ENCODE assay signal across 8 cellular contexts in the genomic region with DNA sequence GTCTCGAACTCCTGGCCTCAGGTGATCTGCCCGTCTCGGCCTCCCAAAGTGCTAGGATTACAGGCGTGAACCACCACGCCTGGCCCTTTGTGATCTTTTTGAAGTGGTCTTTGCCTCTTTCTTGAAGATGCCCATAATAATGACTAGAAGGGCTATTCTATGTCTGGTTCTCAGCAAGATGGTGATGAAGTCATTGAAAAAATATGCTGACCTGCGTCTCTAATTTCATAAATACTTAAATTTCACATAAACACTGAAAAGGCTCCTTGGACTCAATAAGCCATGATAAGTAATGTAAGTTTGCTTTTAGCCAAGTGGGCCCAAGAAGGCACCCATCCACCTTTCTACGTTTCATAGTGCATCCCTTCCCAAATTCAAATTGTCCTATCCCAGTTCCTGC. TPM values are rescaled to one million over a fixed set of nuclear protein-coding genes. Genes with fewer than 3 reads are reported as not detected.
DNase-seq lines count a peak whose midpoint lies in the region; ATAC-seq and TF ChIP-seq lines count a peak whose summit lies in the region.

No MANE protein-coding gene starts in this region.

- peaks cover 5% of the 10 kb centered on the region for H3K36me3 Mint-ChIP-seq in activated CD4-positive, alpha-beta T cell treated with anti-CD3 and anti-CD28 coated beads, Interleukin-2, amount 10 ng/mL, durations not matched to agents 24 days and 14 days (ENCODE audit: low read depth)
- H3K36me3 Mint-ChIP-seq in activated T-helper 17 cell treated with anti-CD3 and anti-CD28 coated beads, Interleukin-2, amount 50 U/mL, for 72 hours (ENCODE audit: low read depth), result peaks cover 26% of the 10 kb centered on the region

- no peak overlapping the region for H3K9ac ChIP-seq in iPS-15b (ENCODE audit: low read depth, low read length)

- no peak for ATAC-seq in activated T-helper 17 cell treated with anti-CD3 and anti-CD28 coated beads, Interleukin-2, amount 50 U/mL, for 72 hours (replicated peaks)
- no peak for ATAC-seq in HG02840 (IDR thresholded peaks at IDR 0.05; ENCODE audit: low FRiP score, unreplicated experiment)
- no peak for ATAC-seq in HG03378 (IDR thresholded peaks at IDR 0.05; ENCODE audit: unreplicated experiment)

- peak overlapping the region; percentile 96 for H3K27ac ChIP-seq in suprapubic skin

- H3K27me3 Mint-ChIP-seq in activated CD4-positive, alpha-beta T cell treated with anti-CD3 and anti-CD28 coated beads, Interleukin-2, amount 10 ng/mL, durations not matched to agents 24 days and 14 days, result peaks cover 10% of the 10 kb centered on the region
- H3K27me3 Mint-ChIP-seq in activated T-helper 17 cell treated with anti-CD3 and anti-CD28 coated beads, Interleukin-2, amount 50 U/mL, for 72 hours, result no peaks in the 10 kb centered on the region

- peaks cover 37% of the 10 kb centered on the region for H3K4me1 Mint-ChIP-seq in activated CD4-positive, alpha-beta T cell treated with anti-CD3 and anti-CD28 coated beads, Interleukin-2, amount 10 ng/mL, durations not matched to agents 24 days and 14 days
- H3K4me1 Mint-ChIP-seq in activated T-helper 17 cell treated with anti-CD3 and anti-CD28 coated beads, Interleukin-2, amount 50 U/mL, for 72 hours, result peaks cover 25% of the 10 kb centered on the region

- H3K9me3 ChIP-seq in iPS-15b (ENCODE audit: control insufficient read depth, insufficient read depth, low read length), result no peaks in the 10 kb centered on the region
- no peaks in the 10 kb centered on the region for H3K9me3 ChIP-seq in suprapubic skin

- TF ChIP-seq EP300 in suprapubic skin (IDR thresholded peaks at IDR 0.05), result no peak

- TF ChIP-seq POLR2A in suprapubic skin (IDR thresholded peaks at IDR 0.05), result no peak

- TF ChIP-seq CTCF in suprapubic skin (IDR thresholded peaks at IDR 0.05), result no peak

- peak overlapping the region; percentile 100 for H3K27ac Mint-ChIP-seq in activated CD4-positive, alpha-beta T cell treated with anti-CD3 and anti-CD28 coated beads, Interleukin-2, amount 10 ng/mL, durations not matched to agents 24 days and 14 days
- H3K27ac Mint-ChIP-seq in activated T-helper 17 cell treated with anti-CD3 and anti-CD28 coated beads, Interleukin-2, amount 50 U/mL, for 72 hours, result peak overlapping the region; percentile 99

- intact Hi-C loops in activated CD4-positive, alpha-beta T cell treated with anti-CD3 and anti-CD28 coated beads, Interleukin-2, amount 10 ng/mL, durations not matched to agents 24 days and 14 days (cut with micrococcal nuclease), result no loop called here

- no peak for DNase-seq in activated CD4-positive, alpha-beta T cell treated with anti-CD3 and anti-CD28 coated beads, Interleukin-2, amount 10 ng/mL, durations not matched to agents 24 days and 14 days
- no peak for DNase-seq in activated CD4-positive, alpha-beta T cell treated with anti-CD3 and anti-CD28 coated beads for 4 hours
- DNase-seq in suprapubic skin (ENCODE audit: low spot score in 2 of 2) (no peak), NCI-H226 (no peak)

- peak overlapping the region; percentile 71 for H3K4me3 ChIP-seq in iPS-15b (ENCODE audit: low read depth, low read length)
- peak overlapping the region; percentile 62 for H3K4me3 ChIP-seq in suprapubic skin

- WGBS in suprapubic skin, result 94% methylated on average over 7 of the region's 7 CpGs

- no peaks in the 10 kb centered on the region for H3K36me3 ChIP-seq in iPS-15b (ENCODE audit: control insufficient read depth, insufficient read depth, low read length)
- H3K36me3 ChIP-seq in suprapubic skin, result no peaks in the 10 kb centered on the region

- peak overlapping the region; percentile 98 for H3K4me3 Mint-ChIP-seq in activated CD4-positive, alpha-beta T cell treated with anti-CD3 and anti-CD28 coated beads, Interleukin-2, amount 10 ng/mL, durations not matched to agents 24 days and 14 days
- peak overlapping the region; percentile 99 for H3K4me3 Mint-ChIP-seq in activated T-helper 17 cell treated with anti-CD3 and anti-CD28 coated beads, Interleukin-2, amount 50 U/mL, for 72 hours

- no peaks in the 10 kb centered on the region for H3K9me3 Mint-ChIP-seq in activated CD4-positive, alpha-beta T cell treated with anti-CD3 and anti-CD28 coated beads, Interleukin-2, amount 10 ng/mL, durations not matched to agents 24 days and 14 days
- H3K9me3 Mint-ChIP-seq in activated T-helper 17 cell treated with anti-CD3 and anti-CD28 coated beads, Interleukin-2, amount 50 U/mL, for 72 hours, result no peaks in the 10 kb centered on the region

- H3K27me3 ChIP-seq in iPS-15b (ENCODE audit: control insufficient read depth, insufficient read depth, low read length) (no peaks in the 10 kb centered on the region), suprapubic skin (no peaks in the 10 kb centered on the region)

- peaks cover 3% of the 10 kb centered on the region for H3K4me1 ChIP-seq in iPS-15b (ENCODE audit: control insufficient read depth, insufficient read depth, low read length)
- H3K4me1 ChIP-seq in suprapubic skin, result peaks cover 36% of the 10 kb centered on the region

RNA-seq across cellular contexts. Expression of gene MAPK6, which starts 0.8 kb away (rescaled TPM):
- total RNA-seq in activated CD4-positive, alpha-beta T cell treated with anti-CD3 and anti-CD28 coated beads, Interleukin-2, amount 10 ng/mL, durations not matched to agents 24 days and 14 days, result 60.9 and 63.9 TPM in 2 replicates
- 10 to 100 TPM; 36.5 to 62.3 TPM for total RNA-seq in activated T-helper 17 cell treated with anti-CD3 and anti-CD28 coated beads, Interleukin-2, amount 50 U/mL, for 72 hours
- total RNA-seq in suprapubic skin, result 10 to 100 TPM; 50.0 to 87.1 (median 69.2) TPM

RNA-seq across cellular contexts. Expression of gene LEO1, which starts 46.7 kb away (rescaled TPM):
- 35.0 and 35.7 TPM in 2 replicates for total RNA-seq in activated CD4-positive, alpha-beta T cell treated with anti-CD3 and anti-CD28 coated beads, Interleukin-2, amount 10 ng/mL, durations not matched to agents 24 days and 14 days
- 10 to 100 TPM; 22.7 to 31.7 TPM for total RNA-seq in activated T-helper 17 cell treated with anti-CD3 and anti-CD28 coated beads, Interleukin-2, amount 50 U/mL, for 72 hours
- total RNA-seq in suprapubic skin, result 10 to 100 TPM; 26.2 to 30.2 (median 28.4) TPM
